Comparison of ENCODE assay signal across 8 cellular contexts in genomic region chr6:47741807-47742206, GRCh38. TPM values are rescaled to one million over a fixed set of nuclear protein-coding genes. Genes with fewer than 3 reads are reported as not detected.
DNase-seq lines count a peak whose midpoint lies in the region; ATAC-seq, FAIRE-seq and TF ChIP-seq lines count a peak whose summit lies in the region.
"Had no signal": no experiment of that assay in that cellular context is flagged by ENCODE, and none has a peak within 500 bp of the region (broad histone marks: within the 10 kb centered on the region; RNA-seq: fewer than 3 reads in every experiment).

No MANE protein-coding gene starts in this region.

- DNase-seq in bronchial epithelial cell (ENCODE audit: low read depth) (peak; percentile 99), putamen (ENCODE audit: low spot score) (peak; percentile 58), activated gamma-delta T cell (lab: John Stamatoyannopoulos, UW) (no peak)
- DNase-seq: stimulated activated CD4-positive, alpha-beta T cell treated with anti-CD3 and anti-CD28 coated beads, Interleukin-1b, Interleukin-23, amount 100 ng/mL, for 48 hours had no signal

- ATAC-seq in GM18868 (IDR thresholded peaks at IDR 0.05; ENCODE audit: unreplicated experiment), result peak; percentile 82
- ATAC-seq in HG03039 (IDR thresholded peaks at IDR 0.05; ENCODE audit: unreplicated experiment), result peak; percentile 44
- no peak for ATAC-seq in GM21737 (IDR thresholded peaks at IDR 0.05; ENCODE audit: unreplicated experiment)
- no peak for ATAC-seq in HG03108 (IDR thresholded peaks at IDR 0.05; ENCODE audit: unreplicated experiment)

- no peaks in the 10 kb centered on the region for H3K27me3 ChIP-seq in bronchial epithelial cell (ENCODE audit: control insufficient read depth, insufficient read depth, low read length)

- no peak overlapping the region for H3K4me3 ChIP-seq in bronchial epithelial cell (ENCODE audit: low read depth, low read length)

- no peak for TF ChIP-seq CTCF in bronchial epithelial cell (IDR thresholded peaks at IDR 0.05; ENCODE audit: insufficient read depth, low read length, severe bottlenecking)

- FAIRE-seq in bronchial epithelial cell (lab: Jason Lieb, UNC), result no peak

- no peaks in the 10 kb centered on the region for H3K36me3 ChIP-seq in bronchial epithelial cell (ENCODE audit: control insufficient read depth, insufficient read depth, low read length)

RNA-seq across cellular contexts. Expression of gene OPN5, which starts 40.0 kb away (rescaled TPM):
- not detected in 2 replicates for total RNA-seq in bronchial epithelial cell

RNA-seq across cellular contexts. Expression of gene ADGRF4, which starts 43.4 kb away (rescaled TPM):
- total RNA-seq in bronchial epithelial cell, result 17.9 and 31.5 TPM in 2 replicates

Comparison
In these comparisons a context has a peak if more than half of its experiments do, and no peak if none do; other contexts are left out.
1. ATAC-seq: peak in GM18868 (single experiment) and HG03039 (single experiment); none in GM21737 (single experiment) and HG03108 (single experiment).